Comparison of ENCODE assay signal across 8 cellular contexts in the genomic region with DNA sequence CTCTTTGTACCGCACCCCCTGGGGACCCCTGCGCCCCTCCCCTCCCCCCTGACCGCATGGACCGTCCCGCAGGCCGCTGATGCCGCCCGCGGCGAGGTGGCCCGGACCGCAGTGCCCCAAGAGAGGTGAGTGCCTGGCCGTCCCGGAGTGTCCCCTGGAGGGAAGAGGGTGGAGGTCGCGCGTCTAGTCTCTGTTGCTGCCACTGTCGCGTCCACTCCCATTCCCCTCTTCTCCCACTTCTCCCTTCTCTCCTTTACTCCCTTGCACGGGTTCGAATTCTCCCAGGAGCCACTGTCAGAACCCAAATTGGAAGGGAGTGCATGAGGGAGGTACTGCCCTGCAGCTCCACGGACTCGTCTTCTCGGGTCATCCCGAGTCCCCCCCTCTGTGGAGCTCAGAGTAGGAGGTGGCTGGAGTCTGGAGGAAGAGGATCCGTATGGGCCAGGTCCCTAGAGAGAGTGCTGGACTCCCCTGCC. TPM values are rescaled to one million over a fixed set of nuclear protein-coding genes. Genes with fewer than 3 reads are reported as not detected.
A peak's percentile ranks its signal among the peaks of the same experiment; 100 is the strongest.
DNase-seq lines count a peak whose midpoint lies in the region; ATAC-seq and TF ChIP-seq lines count a peak whose summit lies in the region.

No MANE protein-coding gene starts in this region.

- no peaks in the 10 kb centered on the region for H3K9me3 Mint-ChIP-seq in activated CD4-positive, alpha-beta T cell treated with anti-CD3 and anti-CD28 coated beads for 36 hours (ENCODE audit: low read depth)

- DNase-seq in activated CD4-positive, alpha-beta T cell treated with anti-CD3 and anti-CD28 coated beads for 36 hours: no peak
- no peak for DNase-seq in activated CD4-positive, alpha-beta T cell treated with anti-CD3 and anti-CD28 coated beads for 1 hour
- DNase-seq in ascending aorta (ENCODE audit: low spot score in 2 of 2) (no peak), left colon (no peak), thyroid gland (no peak), GDM1 (lab: John Stamatoyannopoulos, UW) (no peak)

- H3K27ac ChIP-seq in ascending aorta (peak overlapping the region; percentile 76 to 78), thyroid gland (peak overlapping the region; percentile 20 to 80 (median 58))

- H3K4me1 Mint-ChIP-seq in activated CD4-positive, alpha-beta T cell treated with anti-CD3 and anti-CD28 coated beads for 36 hours: peaks cover 53% of the 10 kb centered on the region

- peaks cover 41% of the 10 kb centered on the region for H3K36me3 Mint-ChIP-seq in activated CD4-positive, alpha-beta T cell treated with anti-CD3 and anti-CD28 coated beads for 36 hours (ENCODE audit: low read depth)

- peak overlapping the region; percentile 89 for H3K4me3 Mint-ChIP-seq in activated CD4-positive, alpha-beta T cell treated with anti-CD3 and anti-CD28 coated beads for 36 hours

- H3K27me3 Mint-ChIP-seq in activated CD4-positive, alpha-beta T cell treated with anti-CD3 and anti-CD28 coated beads for 36 hours: no peaks in the 10 kb centered on the region

- H3K4me3 ChIP-seq in ascending aorta (peak overlapping the region; percentile 89 to 95), thyroid gland (replicated peaks in 1 of 3) (peak overlapping the region; percentile 62 to 87 (median 71))

- 2 to 3% methylated on average over 14 to 25 of the region's 26 CpGs for WGBS in thyroid gland, 2 donors

- TF ChIP-seq CTCF in ascending aorta (IDR thresholded peaks at IDR 0.05) (no peak), thyroid gland (IDR thresholded peaks at IDR 0.05) (no peak)

- H3K36me3 ChIP-seq in ascending aorta (no peaks in the 10 kb centered on the region), thyroid gland (no peaks in the 10 kb centered on the region)

- TF ChIP-seq POLR2A in thyroid gland (IDR thresholded peaks at IDR 0.05): no peak

- intact Hi-C loops in activated CD4-positive, alpha-beta T cell treated with anti-CD3 and anti-CD28 coated beads for 36 hours (cut with DNase I, micrococcal nuclease): loop anchor here (1.0 to 10.0 kb wide), 12 partner anchors 18 to 788 kb away; a partner anchor contains a TSS
- intact Hi-C loops in ascending aorta (cut with DNase I): loop anchor here (1.0 to 5.0 kb wide), 4 partner anchors 18 to 240 kb away; a partner anchor contains a TSS
- intact Hi-C loops in left colon (cut with DNase I, micrococcal nuclease): no loop called here
- intact Hi-C loops in thyroid gland (cut with DNase I): no loop called here

- H3K9me3 ChIP-seq in ascending aorta (no peaks in the 10 kb centered on the region), thyroid gland (no peaks in the 10 kb centered on the region)

- POLR2A ChIA-PET in activated CD4-positive, alpha-beta T cell treated with anti-CD3 and anti-CD28 coated beads for 36 hours (lab: Charles Lee): interaction anchor here (0.5 to 3.1 kb wide), 2 partner anchors 11 to 87 kb away, joined by 3 to 20 read pairs; no protein-coding TSS in a partner anchor

- ATAC-seq in activated CD4-positive, alpha-beta T cell treated with anti-CD3 and anti-CD28 coated beads for 36 hours: no peak
- ATAC-seq in left colon (peak; percentile 21), HG02870 (IDR thresholded peaks at IDR 0.05; ENCODE audit: unreplicated experiment) (no peak), GM18861 (IDR thresholded peaks at IDR 0.05; ENCODE audit: unreplicated experiment) (no peak)

- no peaks in the 10 kb centered on the region for H3K27me3 ChIP-seq in ascending aorta
- no peaks in the 10 kb centered on the region for H3K27me3 ChIP-seq in thyroid gland

- peaks cover 27 to 49% of the 10 kb centered on the region in 2 donors for H3K4me1 ChIP-seq in ascending aorta
- H3K4me1 ChIP-seq in thyroid gland: peaks cover 49 to 61% of the 10 kb centered on the region in 2 donors

- peak overlapping the region; percentile 100 for H3K27ac Mint-ChIP-seq in activated CD4-positive, alpha-beta T cell treated with anti-CD3 and anti-CD28 coated beads for 36 hours

- CTCF ChIA-PET in activated CD4-positive, alpha-beta T cell treated with anti-CD3 and anti-CD28 coated beads for 36 hours (lab: Charles Lee): interaction anchor here (0.6 to 22.1 kb wide), 11 partner anchors 5 to 239 kb away, joined by 3 to 743 read pairs (median 19); a partner anchor contains a TSS

RNA-seq across cellular contexts. Expression of a gene that starts 0.8 kb away (rescaled TPM):
- total RNA-seq in activated CD4-positive, alpha-beta T cell treated with anti-CD3 and anti-CD28 coated beads for 36 hours: 100 to 1,000 TPM; 229 to 272 TPM
- total RNA-seq in ascending aorta (31.0 TPM), left colon (10 to 100 TPM; 84.8 to 96.9 TPM), thyroid gland (10 to 100 TPM; 18.2 to 24.3 (median 20.3) TPM)

RNA-seq across cellular contexts. Expression of a gene that starts 30.0 kb away (rescaled TPM):
- total RNA-seq in activated CD4-positive, alpha-beta T cell treated with anti-CD3 and anti-CD28 coated beads for 36 hours: under 1 TPM in 1 of 2 experiments, not detected in 1; 0.25 TPM
- total RNA-seq in ascending aorta (not detected), left colon (under 1 TPM in 1 of 2 donors, not detected in 1; 0.40 TPM), thyroid gland (1 to 10 TPM in 1 of 4 donors, not detected in 3; 3.5 TPM)

RNA-seq across cellular contexts. Expression of a gene that starts 34.0 kb away (rescaled TPM):
- total RNA-seq in activated CD4-positive, alpha-beta T cell treated with anti-CD3 and anti-CD28 coated beads for 36 hours: not detected
- total RNA-seq in ascending aorta: not detected
- total RNA-seq in left colon: not detected
- 1 to 10 TPM; 1.3 to 9.9 (median 2.9) TPM for total RNA-seq in thyroid gland

RNA-seq across cellular contexts. Expression of a gene that starts 43.8 kb away (rescaled TPM):
- under 1 TPM in 1 of 2 experiments, not detected in 1; 0.11 TPM for total RNA-seq in activated CD4-positive, alpha-beta T cell treated with anti-CD3 and anti-CD28 coated beads for 36 hours
- total RNA-seq in ascending aorta (not detected), left colon (under 1 TPM in 1 of 2 donors, not detected in 1; 0.15 TPM), thyroid gland (not detected)

RNA-seq across cellular contexts. Expression of a gene that starts 57.3 kb away (rescaled TPM):
- total RNA-seq in activated CD4-positive, alpha-beta T cell treated with anti-CD3 and anti-CD28 coated beads for 36 hours: 1 to 10 TPM; 2.0 to 2.2 TPM
- total RNA-seq in ascending aorta: 10.3 TPM
- under 1 TPM in 1 of 2 donors, not detected in 1; 0.82 TPM for total RNA-seq in left colon
- total RNA-seq in thyroid gland: under 1 TPM in 2 of 4 donors, not detected in 2; 0.54 to 0.78 TPM

Comparison
In these comparisons a context has a peak if more than half of its experiments do, and no peak if none do; other contexts are left out.
1. intact Hi-C loops: an anchor here in activated CD4-positive, alpha-beta T cell treated with anti-CD3 and anti-CD28 coated beads for 36 hours (1.0 to 10.0 kb wide) and ascending aorta (1.0 to 5.0 kb wide); none called in left colon and thyroid gland.